ENCODE assay signal across 1 cellular context in genomic region chr17:57114085-57114673, GRCh38.
TF ChIP-seq lines count a peak whose summit lies in the region.

No MANE protein-coding gene starts in this region.

TF ChIP-seq in HCT116, 20 proteins besides CTCF, POLR2A, EP300 and RAD21 (continued from another document):
- TF ChIP-seq YY1 (IDR thresholded peaks at IDR 0.05; ENCODE audit: extremely low read depth, insufficient replicate concordance, low read depth, low read length): no peak
- no peak for TF ChIP-seq CBX3 (IDR thresholded peaks at IDR 0.05; ENCODE audit: low read depth)
- no peak for TF ChIP-seq MAX (IDR thresholded peaks at IDR 0.05)
- no peak for TF ChIP-seq JUND (IDR thresholded peaks at IDR 0.05)
- TF ChIP-seq FOSL1 (IDR thresholded peaks at IDR 0.05; ENCODE audit: low read depth): no peak
- no peak for TF ChIP-seq EZH2phosphoT487 (IDR thresholded peaks at IDR 0.05; ENCODE audit: borderline replicate concordance)
- TF ChIP-seq CEBPB (IDR thresholded peaks at IDR 0.05; ENCODE audit: low read depth): no peak
- no peak for TF ChIP-seq ZFX (IDR thresholded peaks at IDR 0.05)
- TF ChIP-seq TCF7L2 (IDR thresholded peaks at IDR 0.05; ENCODE audit: borderline replicate concordance, extremely low read depth, insufficient read depth, insufficient read length): no peak
